In genomic region chr2:232523682-232524597, GRCh38 we compare ENCODE assay signal across 8 cellular contexts. TPM values are rescaled to one million over a fixed set of nuclear protein-coding genes. Genes with fewer than 3 reads are reported as not detected.
DNase-seq lines count a peak whose midpoint lies in the region; ATAC-seq and TF ChIP-seq lines count a peak whose summit lies in the region.

No MANE protein-coding gene starts in this region.

- H3K27me3 ChIP-seq in PC-9 (ENCODE audit: insufficient read depth, low read depth) (peaks cover 45% of the 10 kb centered on the region), mesendoderm (ENCODE audit: insufficient read depth, low read length, poor library complexity) (peaks cover 17% of the 10 kb centered on the region), vagina (peaks cover 17% of the 10 kb centered on the region)

- H3K27ac ChIP-seq in PC-9, result no peak overlapping the region
- H3K27ac ChIP-seq in coronary artery, result no peak overlapping the region
- no peak overlapping the region for H3K27ac ChIP-seq in mesendoderm (ENCODE audit: low read depth, low read length)
- no peak overlapping the region for H3K27ac ChIP-seq in vagina

- no peaks in the 10 kb centered on the region for H4K20me1 ChIP-seq in PC-9 (ENCODE audit: insufficient read depth)

- no peak overlapping the region for H2BK120ac ChIP-seq in mesendoderm (ENCODE audit: low read depth, low read length)

- peak overlapping the region; percentile 55 for H3K9ac ChIP-seq in mesendoderm (ENCODE audit: low read length)

- H2BK15ac ChIP-seq in mesendoderm (replicated peaks; ENCODE audit: low read depth), result no peak overlapping the region

- no CpG with 5 or more reads among the region's 75 CpGs for WGBS in mesendoderm (ENCODE audit: extremely low coverage, insufficient coverage, low lambda C conversion rate)

- intact Hi-C loops in Right ventricle myocardium inferior (cut with DNase I) (loop anchor here (5.0 kb wide), 2 partner anchors 77 to 617 kb away; no protein-coding TSS in a partner anchor), cardiac septum (cut with DNase I) (loop anchor here (2.0 to 5.0 kb wide), 2 partner anchors 77 to 617 kb away; no protein-coding TSS in a partner anchor), PC-9 (cut with micrococcal nuclease; ENCODE audit: unreplicated experiment) (loop anchor here (2.0 to 10.0 kb wide), 3 partner anchors 77 to 619 kb away; no protein-coding TSS in a partner anchor), vagina (cut with DNase I) (no loop called here)

- POLR2A ChIA-PET in PC-9 (lab: Charles Lee; ENCODE audit: unreplicated experiment), result interaction anchor here (0.6 kb wide), 1 partner anchor 23 kb away, joined by 6 read pairs; no protein-coding TSS in a partner anchor

- no peak overlapping the region for H3K4ac ChIP-seq in mesendoderm (ENCODE audit: low read depth, low read length)

- no peaks in the 10 kb centered on the region for H3K79me1 ChIP-seq in mesendoderm (ENCODE audit: low read length)

- no peak overlapping the region for H4K5ac ChIP-seq in mesendoderm (ENCODE audit: low read length)

- H3K4me3 ChIP-seq in PC-9 (no peak overlapping the region), coronary artery (peak overlapping the region; percentile 46), mesendoderm (ENCODE audit: low read length) (no peak overlapping the region), vagina (peak overlapping the region; percentile 12 to 30)

- DNase-seq in Right ventricle myocardium inferior (ENCODE audit: missing footprints), result peak; percentile 57
- DNase-seq in cardiac septum (ENCODE audit: low spot score), result no peak
- DNase-seq in PC-9, result peak in 1 of 2 experiments; percentile 41
- DNase-seq in coronary artery (ENCODE audit: low spot score), result no peak
- DNase-seq in mesendoderm, result peak; percentile 88
- no peak for DNase-seq in vagina (ENCODE audit: extremely low spot score in 2 of 2)
- no peak for DNase-seq in NCI-H2107 treated with DMSO at 0.1 percent for 48 hours (lab: John Stamatoyannopoulos, UW; ENCODE audit: unreplicated experiment)

- H3K56ac ChIP-seq in mesendoderm (ENCODE audit: low read length), result peak overlapping the region; percentile 70

- no peaks in the 10 kb centered on the region for H3K4me1 ChIP-seq in PC-9 (replicated peaks; ENCODE audit: insufficient read depth)
- no peaks in the 10 kb centered on the region for H3K4me1 ChIP-seq in mesendoderm (ENCODE audit: control insufficient read depth, low read depth, low read length)
- H3K4me1 ChIP-seq in vagina, result peaks cover 21% of the 10 kb centered on the region

- H3K79me2 ChIP-seq in PC-9 (ENCODE audit: low read depth) (no peaks in the 10 kb centered on the region), mesendoderm (ENCODE audit: control insufficient read depth, insufficient read depth, low read length) (no peaks in the 10 kb centered on the region)

- TF ChIP-seq POLR2A in vagina (IDR thresholded peaks at IDR 0.05), result no peak

- H2BK5ac ChIP-seq in mesendoderm (ENCODE audit: low read length), result no peak overlapping the region

- ATAC-seq in Right ventricle myocardium inferior (peak; percentile 26), HG02571 (IDR thresholded peaks at IDR 0.05; ENCODE audit: unreplicated experiment) (no peak)

- H3K4me2 ChIP-seq in PC-9 (peak overlapping the region; percentile 23; the same call in 1 of the 2 replicates), mesendoderm (ENCODE audit: low read length) (peak overlapping the region; percentile 64)

- H2AK5ac ChIP-seq in mesendoderm (ENCODE audit: low read length), result no peak overlapping the region

- H3K23ac ChIP-seq in mesendoderm (ENCODE audit: low read length), result no peak overlapping the region

- H4K8ac ChIP-seq in mesendoderm (ENCODE audit: low read depth, low read length), result no peak overlapping the region

- TF ChIP-seq CTCF in PC-9 (conservative IDR thresholded peaks at IDR 0.05) (no peak), coronary artery (IDR thresholded peaks at IDR 0.05) (no peak), vagina (IDR thresholded peaks at IDR 0.05) (no peak)

- H3K36me3 ChIP-seq in PC-9 (ENCODE audit: low read depth) (no peaks in the 10 kb centered on the region), mesendoderm (ENCODE audit: control insufficient read depth, insufficient read depth, low read length) (no peaks in the 10 kb centered on the region), vagina (no peaks in the 10 kb centered on the region)

- H3K9me2 ChIP-seq in PC-9 (ENCODE audit: insufficient read depth), result no peaks in the 10 kb centered on the region

- H3K18ac ChIP-seq in mesendoderm (ENCODE audit: low read length), result no peak overlapping the region

- no peaks in the 10 kb centered on the region for H3F3A ChIP-seq in PC-9 (ENCODE audit: insufficient read depth, low read depth)

- H3K9me3 ChIP-seq in PC-9 (ENCODE audit: insufficient read depth, low read depth) (no peaks in the 10 kb centered on the region), vagina (no peaks in the 10 kb centered on the region)

- H2AFZ ChIP-seq in PC-9, result no peak overlapping the region

- CTCF ChIA-PET in PC-9 (lab: Charles Lee), result interaction anchor here (0.6 kb wide), 1 partner anchor 607 kb away, joined by 4 read pairs; no protein-coding TSS in a partner anchor

- no TSS peak for BruUV-seq in PC-9 (replicated peaks; lab: Mats Ljungman, UMichigan)

RNA-seq across cellular contexts. Expression of gene CHRND, which starts 2.0 kb away (rescaled TPM):
- not detected for total RNA-seq in Right ventricle myocardium inferior
- total RNA-seq in cardiac septum, result 0.11 TPM
- not detected in 2 replicates for total RNA-seq in PC-9 (2021)
- polyA plus RNA-seq in mesendoderm (2013, experiment 1 of 2), result not detected
- polyA plus RNA-seq in mesendoderm (2013, experiment 2 of 2), result 0.04 TPM
- total RNA-seq in vagina, result not detected

RNA-seq across cellular contexts. Expression of gene PRSS56, which starts 3.8 kb away (rescaled TPM):
- 0.11 TPM for total RNA-seq in Right ventricle myocardium inferior
- total RNA-seq in cardiac septum, result not detected
- not detected in 2 replicates for total RNA-seq in PC-9 (2021)
- not detected for polyA plus RNA-seq in mesendoderm (2013, experiment 1 of 2)
- 0.01 TPM for polyA plus RNA-seq in mesendoderm (2013, experiment 2 of 2)
- not detected for total RNA-seq in vagina

RNA-seq across cellular contexts. Expression of gene CHRNG, which starts 15.6 kb away (rescaled TPM):
- total RNA-seq in Right ventricle myocardium inferior (not detected), cardiac septum (not detected), PC-9 (2021) (not detected in 2 replicates), vagina (not detected)
- not detected for polyA plus RNA-seq in mesendoderm (2013, experiment 1 of 2)
- not detected for polyA plus RNA-seq in mesendoderm (2013, experiment 2 of 2)

RNA-seq across cellular contexts. Expression of gene TIGD1, which starts 26.4 kb away (rescaled TPM):
- total RNA-seq in Right ventricle myocardium inferior (2.0 TPM), cardiac septum (2.5 TPM), PC-9 (2021) (12.7 and 14.7 TPM in 2 replicates), vagina (1.2 TPM)
- 4.9 TPM for polyA plus RNA-seq in mesendoderm (2013, experiment 1 of 2)
- polyA plus RNA-seq in mesendoderm (2013, experiment 2 of 2), result 5.1 TPM

RNA-seq across cellular contexts. Expression of gene EIF4E2, which starts 26.5 kb away (rescaled TPM):
- 39.0 TPM for total RNA-seq in Right ventricle myocardium inferior
- 45.9 TPM for total RNA-seq in cardiac septum
- 69.3 and 69.6 TPM in 2 replicates for total RNA-seq in PC-9 (2021)
- polyA plus RNA-seq in mesendoderm (2013, experiment 1 of 2), result 73.2 TPM
- 72.6 TPM for polyA plus RNA-seq in mesendoderm (2013, experiment 2 of 2)
- 17.9 TPM for total RNA-seq in vagina

Comparison
In these comparisons a context has a peak if more than half of its experiments do, and no peak if none do; other contexts are left out.
1. DNase-seq: peak in Right ventricle myocardium inferior (single experiment) and mesendoderm (single experiment); none in cardiac septum (single experiment), coronary artery (single experiment), vagina (0 of 2) and NCI-H2107 treated with DMSO at 0.1 percent for 48 hours (single experiment).
2. H3K4me3 ChIP-seq: peak in coronary artery (single experiment) and vagina (2 of 2); none in PC-9 (single experiment) and mesendoderm (single experiment).